25 cellular contexts compared by ENCODE assay signal in genomic region chr1:176959461-176959860, GRCh38.
A peak's percentile ranks its signal among the peaks of the same experiment; 100 is the strongest.
DNase-seq lines count a peak whose midpoint lies in the region; ATAC-seq and TF ChIP-seq lines count a peak whose summit lies in the region.
"Had no signal": no experiment of that assay in that cellular context is flagged by ENCODE, and none has a peak within 500 bp of the region (broad histone marks: within the 10 kb centered on the region; RNA-seq: fewer than 3 reads in every experiment).

No MANE protein-coding gene starts in this region.

- CTCF ChIA-PET in PC-9 (lab: Charles Lee) = no interaction called here
- CTCF ChIA-PET in CD4-positive, alpha-beta T cell (lab: Charles Lee) = no interaction called here

- no peaks in the 10 kb centered on the region for H3F3A ChIP-seq in PC-9 (ENCODE audit: insufficient read depth, low read depth)

- DNase-seq in Daoy (ENCODE audit: low read depth) (peak; percentile 52), NCI-H82 (lab: John Stamatoyannopoulos, UW) (peak; percentile 56), kidney tubule cell (ENCODE audit: low spot score) (peak; percentile 31), PC-9 (no peak)
- DNase-seq in CD4-positive, alpha-beta T cell = no peak
- DNase-seq: DMS153; GM23248; HCEC 1CT; IMR-90; KG1; NCI-H1048; NCI-H1436; NCI-H187; NCI-H2081 treated with DMSO at 0.1 percent for 48 hours; NCI-H446 treated with DMSO at 0.1 percent for 48 hours; NCI-H69; NK-92 treated with Interleukin-12 subunit alpha and Interleukin-12 subunit beta, amount 100 ng/mL, for 24 hours; Right ventricle myocardium superior; RPMI8226; T-helper 2 cell had no signal

- no peaks in the 10 kb centered on the region for H3K9me2 ChIP-seq in PC-9 (ENCODE audit: insufficient read depth)

- H3K9ac ChIP-seq in KMS-11 = peak overlapping the region; percentile 0; the same call in 1 of the 2 replicates
- H3K9ac ChIP-seq: GM23248 had no signal

- H3K36me3 Mint-ChIP-seq in CD4-positive, alpha-beta T cell (ENCODE audit: low read depth) = no peaks in the 10 kb centered on the region
- H3K36me3 Mint-ChIP-seq: CD14-positive monocyte had no signal

- H3K79me2 ChIP-seq in KMS-11 (ENCODE audit: insufficient read depth, low read depth) (no peaks in the 10 kb centered on the region), PC-9 (ENCODE audit: low read depth) (no peaks in the 10 kb centered on the region)

- BruUV-seq in PC-9 (replicated peaks; lab: Mats Ljungman, UMichigan) = no TSS peak

- H3K27me3 ChIP-seq in KMS-11 (ENCODE audit: insufficient read depth, low read depth) (no peaks in the 10 kb centered on the region), PC-9 (ENCODE audit: insufficient read depth, low read depth) (no peaks in the 10 kb centered on the region)
- no peaks in the 10 kb centered on the region for H3K27me3 ChIP-seq in CD4-positive, alpha-beta T cell (ENCODE audit: control insufficient read depth, insufficient read depth, low read length)
- H3K27me3 ChIP-seq: SJSA1 had no signal

- H3K27ac ChIP-seq in KMS-11 (peak overlapping the region; percentile 10), PC-9 (no peak overlapping the region)
- H3K27ac ChIP-seq in CD4-positive, alpha-beta T cell (ENCODE audit: low read depth, low read length) = no peak overlapping the region
- H3K27ac ChIP-seq: GM23248, SJSA1 had no signal

- H3K27ac Mint-ChIP-seq in CD4-positive, alpha-beta T cell = no peak overlapping the region
- H3K27ac Mint-ChIP-seq: B cell, CD14-positive monocyte had no signal

- no peak overlapping the region for H3K4me3 ChIP-seq in KMS-11 (IDR thresholded peaks at IDR 0.05; ENCODE audit: insufficient read depth, low read depth, low read length)
- H3K4me3 ChIP-seq in PC-9 = no peak overlapping the region
- H3K4me3 ChIP-seq: GM23248, SJSA1 had no signal

- POLR2A ChIA-PET in PC-9 (lab: Charles Lee; ENCODE audit: unreplicated experiment) = no interaction called here
- POLR2A ChIA-PET in CD4-positive, alpha-beta T cell (lab: Charles Lee) = no interaction called here

- no peaks in the 10 kb centered on the region for H3K4me1 Mint-ChIP-seq in CD4-positive, alpha-beta T cell (ENCODE audit: low read depth)
- H3K4me1 Mint-ChIP-seq: B cell, CD14-positive monocyte had no signal

- no peaks in the 10 kb centered on the region for H4K20me1 ChIP-seq in KMS-11 (ENCODE audit: insufficient read depth)
- no peaks in the 10 kb centered on the region for H4K20me1 ChIP-seq in PC-9 (ENCODE audit: insufficient read depth)

- H3K4me2 ChIP-seq in KMS-11 (peak overlapping the region; percentile 58), PC-9 (no peak overlapping the region)

- H3K27me3 Mint-ChIP-seq in CD4-positive, alpha-beta T cell = no peaks in the 10 kb centered on the region

- no peak for TF ChIP-seq CTCF in KMS-11 (conservative IDR thresholded peaks at IDR 0.05; ENCODE audit: low read depth, low read length)
- no peak for TF ChIP-seq CTCF in PC-9 (conservative IDR thresholded peaks at IDR 0.05)
- no peak for TF ChIP-seq CTCF in CD4-positive, alpha-beta T cell (IDR thresholded peaks at IDR 0.05)

- H3K4me3 Mint-ChIP-seq in CD4-positive, alpha-beta T cell = no peak overlapping the region
- H3K4me3 Mint-ChIP-seq: B cell, CD14-positive monocyte had no signal

- H3K9me3 ChIP-seq in PC-9 (ENCODE audit: insufficient read depth, low read depth) = no peaks in the 10 kb centered on the region
- H3K9me3 ChIP-seq in CD4-positive, alpha-beta T cell (ENCODE audit: control insufficient read depth, low read length) = no peaks in the 10 kb centered on the region
- H3K9me3 ChIP-seq: SJSA1 had no signal

- peaks cover 30% of the 10 kb centered on the region for H3K4me1 ChIP-seq in KMS-11 (ENCODE audit: low read depth, poor library complexity, severe bottlenecking)
- H3K4me1 ChIP-seq in PC-9 (replicated peaks; ENCODE audit: insufficient read depth) = no peaks in the 10 kb centered on the region
- H3K4me1 ChIP-seq: SJSA1 had no signal

- ATAC-seq in CD4-positive, alpha-beta T cell (ENCODE audit: poor library complexity) = no peak
- ATAC-seq in HG02981 (IDR thresholded peaks at IDR 0.05; ENCODE audit: unreplicated experiment) = no peak

- H3K36me3 ChIP-seq in KMS-11 (ENCODE audit: insufficient read depth) (no peaks in the 10 kb centered on the region), PC-9 (ENCODE audit: low read depth) (no peaks in the 10 kb centered on the region)
- H3K36me3 ChIP-seq: SJSA1 had no signal

- no peaks in the 10 kb centered on the region for H3K9me3 Mint-ChIP-seq in CD4-positive, alpha-beta T cell

- H2AFZ ChIP-seq in KMS-11 (ENCODE audit: low read depth) (peak overlapping the region; percentile 38), PC-9 (no peak overlapping the region)
- H2AFZ ChIP-seq: GM23248 had no signal

- intact Hi-C loops in PC-9 (cut with micrococcal nuclease; ENCODE audit: unreplicated experiment) = no loop called here
- intact Hi-C loops in CD4-positive, alpha-beta T cell (cut with DNase I, micrococcal nuclease) = no loop called here

Comparison
In these comparisons a context has a peak if more than half of its experiments do, and no peak if none do; other contexts are left out.
1. DNase-seq: peak in Daoy (single experiment), NCI-H82 (single experiment) and kidney tubule cell (single experiment); none in PC-9 (0 of 2) and CD4-positive, alpha-beta T cell (0 of 10).